In the genomic region with DNA sequence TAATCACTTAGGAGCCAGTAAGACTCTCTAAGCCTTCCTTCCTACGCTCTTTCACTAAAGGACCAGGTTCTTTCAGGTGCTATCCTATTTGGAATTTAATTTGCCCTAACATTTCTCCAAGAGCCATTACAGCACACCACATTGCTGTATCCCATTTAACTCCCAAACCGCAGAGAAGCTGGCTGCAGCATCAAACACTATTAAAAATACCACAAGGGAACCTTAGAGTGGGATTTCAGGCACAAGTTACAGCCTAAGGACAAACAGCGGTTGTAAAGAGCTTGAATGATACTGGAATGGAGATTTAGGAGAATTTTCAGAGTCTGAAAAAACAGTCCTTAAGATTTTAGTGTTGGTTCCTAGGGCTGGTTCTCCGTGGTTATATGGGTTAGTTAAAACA, we compare ENCODE assay signal across 25 cellular contexts.
DNase-seq lines count a peak whose midpoint lies in the region; ATAC-seq, FAIRE-seq and TF ChIP-seq lines count a peak whose summit lies in the region.
"Had no signal": no experiment of that assay in that cellular context is flagged by ENCODE, and none has a peak within 500 bp of the region (broad histone marks: within the 10 kb centered on the region; RNA-seq: fewer than 3 reads in every experiment).

No MANE protein-coding gene starts in this region.

- no peak overlapping the region for H3K4me3 Mint-ChIP-seq in activated CD4-positive, alpha-beta T cell treated with anti-CD3 and anti-CD28 coated beads, Interleukin-2, amount 10 ng/mL, durations not matched to agents 24 days and 14 days

- no peak for TF ChIP-seq EP300 in upper lobe of left lung (IDR thresholded peaks at IDR 0.05)

- H3K4me3 ChIP-seq in upper lobe of left lung (no peak overlapping the region), pancreas (no peak overlapping the region), spleen (no peak overlapping the region)
- H3K4me3 ChIP-seq: GM12878, SJSA1 had no signal

- no peak overlapping the region for H3K27ac Mint-ChIP-seq in activated CD4-positive, alpha-beta T cell treated with anti-CD3 and anti-CD28 coated beads, Interleukin-2, amount 10 ng/mL, durations not matched to agents 24 days and 14 days

- intact Hi-C loops in activated CD4-positive, alpha-beta T cell treated with anti-CD3 and anti-CD28 coated beads, Interleukin-2, amount 10 ng/mL, durations not matched to agents 24 days and 14 days (cut with micrococcal nuclease) = no loop called here
- intact Hi-C loops in pancreas (cut with DNase I) (no loop called here), spleen (cut with DNase I; ENCODE audit: low total_unique reads) (no loop called here)

- H3K4me1 ChIP-seq in upper lobe of left lung = no peaks in the 10 kb centered on the region
- H3K4me1 ChIP-seq in pancreas = no peaks in the 10 kb centered on the region
- H3K4me1 ChIP-seq in spleen = no peaks in the 10 kb centered on the region
- H3K4me1 ChIP-seq: SJSA1 had no signal

- H3K4me1 Mint-ChIP-seq in activated CD4-positive, alpha-beta T cell treated with anti-CD3 and anti-CD28 coated beads, Interleukin-2, amount 10 ng/mL, durations not matched to agents 24 days and 14 days = peaks cover 6% of the 10 kb centered on the region

- no peaks in the 10 kb centered on the region for H3K9me3 ChIP-seq in upper lobe of left lung
- H3K9me3 ChIP-seq in pancreas = no peaks in the 10 kb centered on the region
- no peaks in the 10 kb centered on the region for H3K9me3 ChIP-seq in spleen
- H3K9me3 ChIP-seq: SJSA1 had no signal

- WGBS in upper lobe of left lung, 2 donors = 96 to 97% methylated on average over 4 of the region's 4 CpGs
- 89 to 94% methylated on average over 4 of the region's 4 CpGs for WGBS in pancreas, 2 donors
- WGBS in spleen, 5 donors = 90 to 96% (median 93%) methylated on average over 4 of the region's 4 CpGs

- H3K36me3 ChIP-seq in upper lobe of left lung = no peaks in the 10 kb centered on the region
- no peaks in the 10 kb centered on the region for H3K36me3 ChIP-seq in pancreas
- H3K36me3 ChIP-seq in spleen = no peaks in the 10 kb centered on the region
- H3K36me3 ChIP-seq: SJSA1 had no signal

- no peaks in the 10 kb centered on the region for H3K9me3 Mint-ChIP-seq in activated CD4-positive, alpha-beta T cell treated with anti-CD3 and anti-CD28 coated beads, Interleukin-2, amount 10 ng/mL, durations not matched to agents 24 days and 14 days

- H3K36me3 Mint-ChIP-seq in activated CD4-positive, alpha-beta T cell treated with anti-CD3 and anti-CD28 coated beads, Interleukin-2, amount 10 ng/mL, durations not matched to agents 24 days and 14 days (ENCODE audit: low read depth) = peaks cover 4% of the 10 kb centered on the region

- H3K27me3 Mint-ChIP-seq in activated CD4-positive, alpha-beta T cell treated with anti-CD3 and anti-CD28 coated beads, Interleukin-2, amount 10 ng/mL, durations not matched to agents 24 days and 14 days = no peaks in the 10 kb centered on the region

- H3K27me3 ChIP-seq in upper lobe of left lung (no peaks in the 10 kb centered on the region), pancreas (no peaks in the 10 kb centered on the region), spleen (replicated peaks in 1 of 7) (no peaks in the 10 kb centered on the region)
- H3K27me3 ChIP-seq: SJSA1 had no signal

- TF ChIP-seq POLR2A in upper lobe of left lung (IDR thresholded peaks at IDR 0.05) = no peak
- TF ChIP-seq POLR2A in spleen (IDR thresholded peaks at IDR 0.05) = no peak

- no peak for ATAC-seq in upper lobe of left lung (ENCODE audit: low FRiP score in 2 of 2)
- ATAC-seq in pancreas = no peak
- ATAC-seq: GM12878, HCT116, Right ventricle myocardium inferior had no signal

- peak; percentile 33 for DNase-seq in activated CD4-positive, alpha-beta T cell treated with anti-CD3 and anti-CD28 coated beads, Interleukin-2, amount 10 ng/mL, durations not matched to agents 24 days and 14 days
- no peak for DNase-seq in activated CD4-positive, alpha-beta T cell treated with anti-CD3 and anti-CD28 coated beads, Interleukin-2, amount 50 U/mL, for 48 hours
- DNase-seq in M059J (ENCODE audit: low read depth) (peak; percentile 56), fibroblast of peridontal ligament (ENCODE audit: extremely low read depth) (peak; percentile 27), upper lobe of left lung (no peak), pancreas (no peak), spleen (no peak)
- DNase-seq: 8988T, AML-193, DND-41, GOT3, MV-4-11, NCI-H1105 treated with DMSO at 0.1 percent for 48 hours, NCI-H2081 treated with DMSO at 0.1 percent for 48 hours, NCI-H446 treated with DMSO at 0.1 percent for 48 hours, NCI-H526 treated with DMSO at 0.1 percent for 48 hours, OCI-M1 had no signal

- H3K27ac ChIP-seq in upper lobe of left lung = no peak overlapping the region
- no peak overlapping the region for H3K27ac ChIP-seq in pancreas
- no peak overlapping the region for H3K27ac ChIP-seq in spleen
- H3K27ac ChIP-seq: C4-2B, KMS-11, SJSA1 had no signal

- no peak for FAIRE-seq in pancreas (lab: Jason Lieb, UNC)
- FAIRE-seq: GM12878, HTR-8/SVneo, RCC 7860 had no signal

- no peak for TF ChIP-seq CTCF in upper lobe of left lung (IDR thresholded peaks at IDR 0.05)
- no peak for TF ChIP-seq CTCF in pancreas (IDR thresholded peaks at IDR 0.05)
- TF ChIP-seq CTCF in spleen (IDR thresholded peaks at IDR 0.05 in 8 of 11, conservative IDR thresholded peaks at IDR 0.05 in 3 of 11) = no peak

Comparison
In these comparisons a context has a peak if more than half of its experiments do, and no peak if none do; other contexts are left out.
1. DNase-seq: peak in activated CD4-positive, alpha-beta T cell treated with anti-CD3 and anti-CD28 coated beads, Interleukin-2, amount 10 ng/mL, durations not matched to agents 24 days and 14 days (single experiment), M059J (single experiment) and fibroblast of peridontal ligament (single experiment); none in activated CD4-positive, alpha-beta T cell treated with anti-CD3 and anti-CD28 coated beads, Interleukin-2, amount 50 U/mL, for 48 hours (0 of 2), upper lobe of left lung (0 of 2), pancreas (0 of 6) and spleen (single experiment).